Comparison of ENCODE assay signal across 26 cellular contexts in the genomic region with DNA sequence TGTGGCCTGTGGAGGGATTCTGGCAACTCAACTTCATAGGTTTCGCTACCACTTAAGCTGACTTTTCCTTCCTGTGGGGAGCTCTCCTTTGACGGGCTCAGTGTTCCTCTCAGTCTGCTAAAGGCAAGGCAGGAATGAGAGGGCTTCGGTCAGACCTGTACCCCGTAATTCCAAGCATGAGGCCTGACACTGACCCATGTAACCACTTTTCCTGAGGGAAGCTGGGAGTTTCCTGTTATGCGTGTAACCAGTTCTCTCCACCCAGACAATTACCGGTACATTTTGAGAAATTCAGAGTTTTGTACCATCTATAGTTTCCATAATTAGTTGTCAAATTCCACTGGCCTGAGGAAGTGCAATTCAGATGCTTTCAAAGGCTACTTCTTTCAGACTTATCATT.
"Had no signal": no experiment of that assay in that cellular context is flagged by ENCODE, and none has a peak within 500 bp of the region (broad histone marks: within the 10 kb centered on the region; RNA-seq: fewer than 3 reads in every experiment).

No MANE protein-coding gene starts in this region.

- H3K9me3 ChIP-seq: ascending aorta, body of pancreas had no signal

- H3K27ac ChIP-seq: ascending aorta, body of pancreas, PC-9, WERI-Rb-1 had no signal

- ATAC-seq: activated CD8-positive, alpha-beta T cell treated with anti-CD3 and anti-CD28 coated beads, Interleukin-2, amount 10 ng/mL, durations not matched to agents 7 days and 5 days; activated naive CD4-positive, alpha-beta T cell treated with anti-CD3 and anti-CD28 coated beads, Interleukin-2, amount 50 U/mL, for 72 hours; activated naive CD8-positive, alpha-beta T cell treated with anti-CD3 and anti-CD28 coated beads, Interleukin-2, amount 50 U/mL, for 24 hours; body of pancreas; T-cell had no signal

- H3K4me3 Mint-ChIP-seq: activated CD8-positive, alpha-beta T cell treated with anti-CD3 and anti-CD28 coated beads, Interleukin-2, amount 10 ng/mL, durations not matched to agents 7 days and 5 days; activated naive CD8-positive, alpha-beta T cell treated with anti-CD3 and anti-CD28 coated beads, Interleukin-2, amount 50 U/mL, for 24 hours; T-cell had no signal

- DNase-seq: activated CD4-positive, alpha-beta T cell treated with anti-CD3 and anti-CD28 coated beads for 48 hours; activated CD4-positive, alpha-beta T cell treated with anti-CD3 and anti-CD28 coated beads, Interleukin-2, amount 50 U/mL, for 4 hours; activated CD4-positive, CD25-positive, alpha-beta regulatory T cell treated with anti-CD3 and anti-CD28 coated beads, Interleukin-2, amount 50 U/mL, for 72 hours; activated CD8-positive, alpha-beta memory T cell treated with anti-CD3 and anti-CD28 coated beads, Interleukin-2, amount 50 U/mL, for 48 hours; activated CD8-positive, alpha-beta T cell treated with anti-CD3 and anti-CD28 coated beads, Interleukin-2, amount 10 ng/mL, durations not matched to agents 7 days and 5 days; activated effector memory CD4-positive, alpha-beta T cell treated with anti-CD3 and anti-CD28 coated beads, Interleukin-2, amount 50 U/mL, for 16 hours; activated naive CD4-positive, alpha-beta T cell treated with Interleukin-2 at 50 U/mL for 16 hours; activated naive CD8-positive, alpha-beta T cell treated with anti-CD3 and anti-CD28 coated beads, Interleukin-2, amount 50 U/mL, for 24 hours; activated T-cell treated with anti-CD3 and anti-CD28 coated beads, Interleukin-2, amount 50 U/mL, for 1 hour; amniotic stem cell; body of pancreas; central memory CD4-positive, alpha-beta T cell; Karpas-422; NCI-H1105 treated with DMSO at 0.1 percent for 48 hours; NCI-H1436 treated with DMSO at 0.1 percent for 48 hours; NCI-H187; NCI-H2081; NCI-H510A treated with DMSO at 0.1 percent for 48 hours; NCI-H69; NK-92 treated with Interleukin-12 subunit alpha and Interleukin-12 subunit beta, amount 100 ng/mL, for 24 hours; PC-9; SIG-M5; T-cell; WERI-Rb-1 had no signal

- H3K4me2 ChIP-seq: PC-9 had no signal

- H3K9me3 Mint-ChIP-seq: activated naive CD8-positive, alpha-beta T cell treated with anti-CD3 and anti-CD28 coated beads, Interleukin-2, amount 50 U/mL, for 24 hours; T-cell had no signal

- H3K27me3 ChIP-seq: ascending aorta, body of pancreas had no signal

- H3K4me1 ChIP-seq: ascending aorta, body of pancreas had no signal

- H3K36me3 ChIP-seq: ascending aorta, WERI-Rb-1 had no signal

- H3K27ac Mint-ChIP-seq: activated CD8-positive, alpha-beta T cell treated with anti-CD3 and anti-CD28 coated beads, Interleukin-2, amount 10 ng/mL, durations not matched to agents 7 days and 5 days; activated naive CD4-positive, alpha-beta T cell treated with anti-CD3 and anti-CD28 coated beads, Interleukin-2, amount 50 U/mL, for 72 hours; activated naive CD8-positive, alpha-beta T cell treated with anti-CD3 and anti-CD28 coated beads, Interleukin-2, amount 50 U/mL, for 24 hours; T-cell had no signal

- H3K36me3 Mint-ChIP-seq: T-cell had no signal

- H3K4me3 ChIP-seq: ascending aorta, body of pancreas, PC-9 had no signal
